Comparison of ENCODE assay signal across 7 cellular contexts in the genomic region with DNA sequence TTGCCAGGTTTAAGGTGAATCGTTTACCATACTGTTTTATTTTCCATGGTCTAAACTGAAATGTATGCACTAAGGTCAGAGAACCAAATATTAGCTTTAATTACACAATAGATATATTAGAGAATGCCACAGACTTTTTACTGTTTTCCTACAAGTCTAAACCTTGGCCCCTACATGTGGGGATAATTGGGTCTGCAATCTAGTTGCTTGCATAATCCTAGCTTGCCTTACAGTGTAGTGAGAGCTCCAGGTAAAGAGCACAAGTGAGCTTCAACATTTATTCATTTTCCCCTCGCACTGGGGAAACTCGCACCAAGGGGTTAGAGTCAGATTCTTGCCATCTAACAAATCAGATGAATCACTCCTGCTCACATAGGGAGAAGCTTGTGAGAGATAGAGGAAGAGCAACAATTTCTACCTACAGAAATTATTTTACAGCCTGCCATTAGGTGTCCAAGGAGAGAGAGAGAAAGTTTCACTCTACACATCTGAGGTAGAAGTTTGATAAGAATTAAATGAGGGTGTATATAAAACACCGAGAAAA.
DNase-seq lines count a peak whose midpoint lies in the region; ATAC-seq, FAIRE-seq and TF ChIP-seq lines count a peak whose summit lies in the region.
"Not testable (repeated sequence)": the region's sequence is repeated elsewhere in the genome, so short reads cannot be mapped to it uniquely, and the experiment has no call there.

No MANE protein-coding gene starts in this region.

- peak; percentile 60 for ATAC-seq in activated CD4-positive, alpha-beta T cell treated with anti-CD3 and anti-CD28 coated beads for 36 hours
- peak; percentile 35 for ATAC-seq in activated T-helper 17 cell treated with anti-CD3 and anti-CD28 coated beads, Interleukin-2, amount 50 U/mL, for 72 hours (replicated peaks)
- peak; percentile 58 for ATAC-seq in left lobe of liver
- ATAC-seq in HepG2 = peak; percentile 68
- peak; percentile 27 to 72 (median 54) for ATAC-seq in right lobe of liver
- ATAC-seq in stimulated activated effector memory CD8-positive, alpha-beta T cell treated with anti-CD3 and anti-CD28 coated beads, Interleukin-12 subunit alpha, Interleukin-12 subunit beta, amount 100 ng/mL, for 72 hours = peak; percentile 33

- H3K4me3 Mint-ChIP-seq in activated CD4-positive, alpha-beta T cell treated with anti-CD3 and anti-CD28 coated beads for 36 hours; activated T-helper 17 cell treated with anti-CD3 and anti-CD28 coated beads, Interleukin-2, amount 50 U/mL, for 72 hours; astrocyte (ENCODE audit: unreplicated experiment); stimulated activated effector memory CD8-positive, alpha-beta T cell treated with anti-CD3 and anti-CD28 coated beads, Interleukin-12 subunit alpha, Interleukin-12 subunit beta, amount 100 ng/mL, for 72 hours: not testable (repeated sequence)

- not testable (repeated sequence) for H3K9me3 Mint-ChIP-seq in activated CD4-positive, alpha-beta T cell treated with anti-CD3 and anti-CD28 coated beads for 36 hours (ENCODE audit: low read depth); activated T-helper 17 cell treated with anti-CD3 and anti-CD28 coated beads, Interleukin-2, amount 50 U/mL, for 72 hours; astrocyte (ENCODE audit: unreplicated experiment); stimulated activated effector memory CD8-positive, alpha-beta T cell treated with anti-CD3 and anti-CD28 coated beads, Interleukin-12 subunit alpha, Interleukin-12 subunit beta, amount 100 ng/mL, for 72 hours

- TF ChIP-seq CTCF in astrocyte (IDR thresholded peaks at IDR 0.05; ENCODE audit: insufficient read depth, low read depth, low read length); HepG2 (CRISPR knock-in tag; IDR thresholded peaks at IDR 0.05); right lobe of liver (IDR thresholded peaks at IDR 0.05): not testable (repeated sequence)

- BruUV-seq in HepG2 (replicated peaks; lab: Mats Ljungman, UMichigan) = not testable (repeated sequence)

- POLR2A ChIA-PET in activated CD4-positive, alpha-beta T cell treated with anti-CD3 and anti-CD28 coated beads for 36 hours (lab: Charles Lee); HepG2 (lab: Yijun Ruan, JAX): not testable (repeated sequence)

- H3K79me2 ChIP-seq in astrocyte (ENCODE audit: insufficient read depth, low read length); HepG2 (ENCODE audit: insufficient read depth, low read length): not testable (repeated sequence)

- not testable (repeated sequence) for H3K4me2 ChIP-seq in astrocyte (ENCODE audit: low read length); HepG2 (ENCODE audit: low read depth, low read length)

- WGBS in HepG2 (ENCODE audit: low lambda C conversion rate) = 0% methylated on average over 2 of the region's 4 CpGs
- 14% methylated on average over 1 of the region's 4 CpGs for WGBS in right lobe of liver (ENCODE audit: insufficient coverage, low coverage, low lambda C conversion rate, missing lambda C conversion rate)

- not testable (repeated sequence) for H3K27me3 Mint-ChIP-seq in activated CD4-positive, alpha-beta T cell treated with anti-CD3 and anti-CD28 coated beads for 36 hours; activated T-helper 17 cell treated with anti-CD3 and anti-CD28 coated beads, Interleukin-2, amount 50 U/mL, for 72 hours; astrocyte (ENCODE audit: low read depth, unreplicated experiment)

- not testable (repeated sequence) for H3K9me3 ChIP-seq in astrocyte (ENCODE audit: insufficient read depth, low read depth, low read length); HepG2 (ENCODE audit: low read length); right lobe of liver

- not testable (repeated sequence) for H3K27ac ChIP-seq in astrocyte (ENCODE audit: low read depth, low read length); HepG2 (ENCODE audit: extremely low read length, insufficient read depth, low read length); right lobe of liver

- TF ChIP-seq POLR2A in HepG2 (IDR thresholded peaks at IDR 0.05; ENCODE audit: insufficient read depth in 1 of 2, low read depth in 2 of 2, low read length in 2 of 2); right lobe of liver (IDR thresholded peaks at IDR 0.05): not testable (repeated sequence)

- H3K27ac Mint-ChIP-seq in activated CD4-positive, alpha-beta T cell treated with anti-CD3 and anti-CD28 coated beads for 36 hours; activated T-helper 17 cell treated with anti-CD3 and anti-CD28 coated beads, Interleukin-2, amount 50 U/mL, for 72 hours; astrocyte (ENCODE audit: unreplicated experiment); stimulated activated effector memory CD8-positive, alpha-beta T cell treated with anti-CD3 and anti-CD28 coated beads, Interleukin-12 subunit alpha, Interleukin-12 subunit beta, amount 100 ng/mL, for 72 hours: not testable (repeated sequence)

- not testable (repeated sequence) for H3K36me3 Mint-ChIP-seq in activated CD4-positive, alpha-beta T cell treated with anti-CD3 and anti-CD28 coated beads for 36 hours (ENCODE audit: low read depth); activated T-helper 17 cell treated with anti-CD3 and anti-CD28 coated beads, Interleukin-2, amount 50 U/mL, for 72 hours (ENCODE audit: low read depth); astrocyte (ENCODE audit: low read depth, unreplicated experiment); stimulated activated effector memory CD8-positive, alpha-beta T cell treated with anti-CD3 and anti-CD28 coated beads, Interleukin-12 subunit alpha, Interleukin-12 subunit beta, amount 100 ng/mL, for 72 hours

- peak; percentile 13 for FAIRE-seq in astrocyte (lab: Jason Lieb, UNC)
- not testable (repeated sequence) for FAIRE-seq in HepG2 (lab: Jason Lieb, UNC)

- intact Hi-C loops in activated CD4-positive, alpha-beta T cell treated with anti-CD3 and anti-CD28 coated beads for 36 hours (cut with DNase I, micrococcal nuclease); HepG2 (cut with micrococcal nuclease; ENCODE audit: unreplicated experiment); right lobe of liver (cut with DNase I): not testable (repeated sequence)

- TF ChIP-seq EP300 in HepG2 (IDR thresholded peaks at IDR 0.05; ENCODE audit: low read depth in 2 of 2, low read length in 2 of 2); HepG2 (CRISPR knock-in tag; IDR thresholded peaks at IDR 0.05; ENCODE audit: borderline replicate concordance): not testable (repeated sequence)

- TF ChIP-seq RAD21 in HepG2 (CRISPR knock-in tag; IDR thresholded peaks at IDR 0.05) = not testable (repeated sequence)

- H3K4me1 Mint-ChIP-seq in activated CD4-positive, alpha-beta T cell treated with anti-CD3 and anti-CD28 coated beads for 36 hours; activated T-helper 17 cell treated with anti-CD3 and anti-CD28 coated beads, Interleukin-2, amount 50 U/mL, for 72 hours; astrocyte (ENCODE audit: low read depth, unreplicated experiment); stimulated activated effector memory CD8-positive, alpha-beta T cell treated with anti-CD3 and anti-CD28 coated beads, Interleukin-12 subunit alpha, Interleukin-12 subunit beta, amount 100 ng/mL, for 72 hours: not testable (repeated sequence)

- H3K27me3 ChIP-seq in astrocyte (ENCODE audit: insufficient read depth, low read length); HepG2 (ENCODE audit: control insufficient read depth in 1 of 2, insufficient read depth in 2 of 2, low read length in 2 of 2); right lobe of liver: not testable (repeated sequence)

- not testable (repeated sequence) for H2AFZ ChIP-seq in astrocyte (ENCODE audit: low read depth, low read length); HepG2 (ENCODE audit: low read length)

- H3K9ac ChIP-seq in astrocyte (ENCODE audit: low read length); HepG2 (ENCODE audit: insufficient read depth, low read depth, low read length): not testable (repeated sequence)

- H3K4me3 ChIP-seq in astrocyte (ENCODE audit: insufficient read depth, low read depth, low read length); HepG2 (replicated peaks in 1 of 3; ENCODE audit: insufficient read depth in 1 of 3, low read depth in 2 of 3, low read length in 3 of 3); right lobe of liver: not testable (repeated sequence)

- CTCF ChIA-PET in activated CD4-positive, alpha-beta T cell treated with anti-CD3 and anti-CD28 coated beads for 36 hours (lab: Charles Lee); HepG2 (lab: Yijun Ruan, JAX; ENCODE audit: low intra/inter-chr PET ratio, low total read pairs): not testable (repeated sequence)

- not testable (repeated sequence) for H4K20me1 ChIP-seq in astrocyte (ENCODE audit: insufficient read depth, low read length); HepG2 (ENCODE audit: insufficient read depth, low read length)

- DNase-seq in activated CD4-positive, alpha-beta T cell treated with anti-CD3 and anti-CD28 coated beads for 36 hours; astrocyte (ENCODE audit: low read depth); left lobe of liver (ENCODE audit: low spot score); HepG2 (ENCODE audit: low spot score); right lobe of liver; stimulated activated effector memory CD8-positive, alpha-beta T cell treated with anti-CD3 and anti-CD28 coated beads, Interleukin-12 subunit alpha, Interleukin-12 subunit beta, amount 100 ng/mL, for 72 hours (ENCODE audit: low spot score in 2 of 2): not testable (repeated sequence)

- in situ Hi-C loops in HepG2 (cut with HindIII; ENCODE audit: extremely low pct_ligation_motif_present, low pct_unique_long_range_greater_than_20kb) = not testable (repeated sequence)

- H3K4me1 ChIP-seq in astrocyte (ENCODE audit: insufficient read depth, low read length); HepG2 (ENCODE audit: insufficient read depth, low read length); right lobe of liver: not testable (repeated sequence)

- not testable (repeated sequence) for H3K36me3 ChIP-seq in astrocyte (ENCODE audit: insufficient read depth, low read length); HepG2 (replicated peaks in 1 of 2; ENCODE audit: control insufficient read depth in 1 of 2, insufficient read depth in 2 of 2, low read length in 2 of 2); right lobe of liver
